ENCODE assay signal across 9 cellular contexts in the genomic region with DNA sequence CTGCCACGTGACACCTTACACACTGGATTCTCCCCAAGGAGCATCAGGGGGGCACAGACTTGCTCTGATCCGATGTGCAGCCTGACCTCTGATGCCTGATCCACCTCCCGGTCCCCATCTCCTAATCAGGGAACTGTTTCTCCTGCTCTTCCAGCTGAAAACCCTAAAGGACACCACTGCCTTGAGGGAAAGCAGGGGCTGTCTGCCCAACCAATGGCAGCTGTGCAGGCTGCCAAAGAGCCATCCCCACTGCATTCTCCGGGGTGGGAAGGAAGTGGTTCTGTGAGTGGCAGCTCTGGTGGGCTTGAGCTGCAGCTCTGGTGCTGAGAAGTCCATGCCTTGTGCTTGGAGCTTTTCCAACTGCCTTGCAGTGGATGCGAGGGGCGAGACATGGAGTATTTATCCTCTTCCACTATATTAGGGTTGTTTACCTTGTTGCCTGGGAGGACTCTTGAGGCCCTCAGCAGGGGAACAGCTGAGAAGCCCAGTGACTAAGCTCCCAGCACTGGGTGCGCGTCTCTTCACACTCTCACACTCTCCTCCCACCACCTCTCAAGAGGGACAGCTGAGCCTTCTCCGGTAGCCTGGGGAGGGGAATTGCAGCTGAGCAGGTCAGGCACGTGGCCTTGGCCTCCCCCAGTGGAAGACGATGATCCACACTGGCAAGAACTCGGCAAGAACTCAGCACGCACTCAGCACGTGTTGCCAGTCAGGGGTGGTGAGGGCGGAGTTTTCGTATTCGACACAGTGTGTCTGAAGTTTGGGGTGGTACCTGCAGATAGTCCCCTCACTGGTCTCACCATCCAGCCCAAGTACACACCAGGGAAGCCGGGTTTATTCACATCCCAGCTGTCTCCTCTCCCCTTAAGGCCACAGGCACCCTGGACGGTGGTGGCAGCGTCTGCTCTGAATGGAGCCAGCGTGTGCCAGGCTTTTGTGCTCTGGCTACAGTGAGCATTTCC. TPM values are rescaled to one million over a fixed set of nuclear protein-coding genes. Genes with fewer than 3 reads are reported as not detected.
DNase-seq lines count a peak whose midpoint lies in the region; ATAC-seq and TF ChIP-seq lines count a peak whose summit lies in the region.
"Had no signal": no experiment of that assay in that cellular context is flagged by ENCODE, and none has a peak within 500 bp of the region (broad histone marks: within the 10 kb centered on the region; RNA-seq: fewer than 3 reads in every experiment).

No MANE protein-coding gene starts in this region.

- H3K4me3 Mint-ChIP-seq in activated CD4-positive, alpha-beta T cell treated with anti-CD3 and anti-CD28 coated beads for 36 hours: no peak overlapping the region

- TF ChIP-seq CTCF in IMR-90 (conservative IDR thresholded peaks at IDR 0.05; ENCODE audit: low read depth, low read length): no peak
- no peak for TF ChIP-seq CTCF in heart right ventricle (IDR thresholded peaks at IDR 0.05)
- TF ChIP-seq CTCF in GM10248 (IDR thresholded peaks at IDR 0.05; ENCODE audit: control extremely low read depth, extremely low read depth, low read depth, missing control alignments): no peak

- 61% methylated on average over 7 of the region's 21 CpGs; no CpG with 5 or more reads in 1 of the 2 experiments for WGBS in IMR-90 (ENCODE audit: extremely low coverage in 2 of 2, insufficient read length in 1 of 2), 2 experiments
- WGBS in heart right ventricle, 2 donors: 33 to 56% methylated on average over 21 of the region's 21 CpGs

- BruUV-seq in IMR-90 (replicated peaks; lab: Mats Ljungman, UMichigan): no TSS peak

- peaks cover 5 to 20% of the 10 kb centered on the region in 2 experiments; a peak in 2 of 4 replicates for H3K79me1 ChIP-seq in IMR-90 (ENCODE audit: low read depth in 1 of 2, low read length in 2 of 2)

- no peak overlapping the region for H3K4me3 ChIP-seq in IMR-90 (ENCODE audit: insufficient read depth, low read depth, low read length)
- H3K4me3 ChIP-seq in SJCRH30: no peak overlapping the region
- no peak overlapping the region for H3K4me3 ChIP-seq in heart right ventricle
- H3K4me3 ChIP-seq in skeletal muscle tissue (ENCODE audit: low read length in 3 of 3): peak overlapping the region in 1 of 3 donors; percentile 64

- H3K27me3 ChIP-seq in IMR-90 (ENCODE audit: control insufficient read depth, insufficient read depth, low read length): no peaks in the 10 kb centered on the region
- no peaks in the 10 kb centered on the region for H3K27me3 ChIP-seq in SJCRH30
- no peaks in the 10 kb centered on the region for H3K27me3 ChIP-seq in heart right ventricle
- no peaks in the 10 kb centered on the region for H3K27me3 ChIP-seq in skeletal muscle tissue (ENCODE audit: control insufficient read depth in 3 of 3, insufficient read depth in 3 of 3, low read length in 3 of 3)

- no peak overlapping the region for H3K27ac Mint-ChIP-seq in activated CD4-positive, alpha-beta T cell treated with anti-CD3 and anti-CD28 coated beads for 36 hours

- intact Hi-C loops in IMR-90 (cut with micrococcal nuclease): no loop called here
- intact Hi-C loops in heart right ventricle (cut with DNase I): no loop called here
- intact Hi-C loops in activated CD4-positive, alpha-beta T cell treated with anti-CD3 and anti-CD28 coated beads for 36 hours (cut with DNase I, micrococcal nuclease): no loop called here

- 0 out of 2 replicates have a peak overlapping the region, but pooled peaks have one; percentile 13 for H4K91ac ChIP-seq in IMR-90 (ENCODE audit: insufficient read depth, low read depth, low read length)

- DNase-seq in IMR-90 (peak; percentile 88), SJCRH30 (peak; percentile 96), heart right ventricle (peak in 1 of 2 donors; percentile 57), GM10248 (ENCODE audit: extremely low spot score) (no peak), DMS 273 (lab: John Stamatoyannopoulos, UW; ENCODE audit: unreplicated experiment) (no peak)
- no peak for DNase-seq in activated CD4-positive, alpha-beta T cell treated with anti-CD3 and anti-CD28 coated beads for 36 hours
- DNase-seq: glutamatergic neuron had no signal

- no peaks in the 10 kb centered on the region for H3K27me3 Mint-ChIP-seq in activated CD4-positive, alpha-beta T cell treated with anti-CD3 and anti-CD28 coated beads for 36 hours

- H3K9ac ChIP-seq in IMR-90 (ENCODE audit: low read depth, low read length) (no peak overlapping the region), skeletal muscle tissue (ENCODE audit: low read depth in 1 of 3, low read length in 3 of 3) (peak overlapping the region in 2 of 3 donors; percentile 79 to 80)

- H2AFZ ChIP-seq in IMR-90 (replicated peaks; ENCODE audit: low read length, poor library complexity): no peak overlapping the region

- H3K36me3 ChIP-seq in IMR-90 (ENCODE audit: control insufficient read depth, insufficient read depth, low read length) (peaks cover 55% of the 10 kb centered on the region), SJCRH30 (peaks cover 5% of the 10 kb centered on the region; the same call in 1 of the 2 replicates), heart right ventricle (peaks cover 0 to 90% (median 43%) of the 10 kb centered on the region in 9 donors), skeletal muscle tissue (ENCODE audit: control insufficient read depth in 3 of 3, insufficient read depth in 3 of 3, low read length in 3 of 3) (peaks cover 16 to 36% (median 31%) of the 10 kb centered on the region in 3 donors)

- H3K23ac ChIP-seq in IMR-90 (ENCODE audit: low read depth, low read length): peak overlapping the region; percentile 17; the same call in 1 of the 2 replicates

- no peak overlapping the region for H2BK20ac ChIP-seq in IMR-90 (ENCODE audit: low read depth, low read length)

- H4K8ac ChIP-seq in IMR-90 (ENCODE audit: low read depth in 2 of 2, low read length in 2 of 2): peak overlapping the region in 1 of 2 experiments; percentile 27; a peak in 1 of 4 replicates

- peak overlapping the region; percentile 41; the same call in 1 of the 2 replicates for H2AK5ac ChIP-seq in IMR-90 (ENCODE audit: low read depth, low read length)

- H3K4ac ChIP-seq in IMR-90 (ENCODE audit: low read depth, low read length): peak overlapping the region; percentile 17

- peaks cover 18% of the 10 kb centered on the region for H3K4me1 ChIP-seq in IMR-90 (ENCODE audit: control insufficient read depth, insufficient read depth, low read length)
- H3K4me1 ChIP-seq in SJCRH30: peaks cover 19% of the 10 kb centered on the region
- peaks cover 23 to 70% (median 50%) of the 10 kb centered on the region in 9 donors for H3K4me1 ChIP-seq in heart right ventricle
- peaks cover 48 to 57% (median 51%) of the 10 kb centered on the region in 3 donors for H3K4me1 ChIP-seq in skeletal muscle tissue (ENCODE audit: control insufficient read depth in 3 of 3, insufficient read depth in 3 of 3, low read length in 3 of 3)

- in situ Hi-C loops in IMR-90 (cut with MboI; ENCODE audit: low sequenced_read_pairs): no loop called here

- H2AK9ac ChIP-seq in IMR-90 (replicated peaks; ENCODE audit: low read depth, low read length, poor library complexity): peak overlapping the region; percentile 1

- TF ChIP-seq RAD21 in IMR-90 (IDR thresholded peaks at IDR 0.05; ENCODE audit: low read length): no peak

- no peak overlapping the region for H3K4me2 ChIP-seq in IMR-90 (ENCODE audit: low read depth, low read length)

- no peak overlapping the region for H2BK120ac ChIP-seq in IMR-90 (ENCODE audit: low read depth, low read length)

- H3K14ac ChIP-seq in IMR-90 (replicated peaks; ENCODE audit: low read depth, low read length): peak overlapping the region; percentile 21; the same call in 1 of the 2 replicates

- no peaks in the 10 kb centered on the region for H3K9me3 Mint-ChIP-seq in activated CD4-positive, alpha-beta T cell treated with anti-CD3 and anti-CD28 coated beads for 36 hours (ENCODE audit: low read depth)

- POLR2A ChIA-PET in IMR-90 (lab: Charles Lee; ENCODE audit: unreplicated experiment): no interaction called here
- POLR2A ChIA-PET in activated CD4-positive, alpha-beta T cell treated with anti-CD3 and anti-CD28 coated beads for 36 hours (lab: Charles Lee): interaction anchor here (1.2 kb wide), 1 partner anchor 101 kb away, joined by 3 read pairs; no protein-coding TSS in a partner anchor
- POLR2A ChIA-PET in GM10248 (lab: Yijun Ruan, JAX): no interaction called here

- CTCF ChIA-PET in IMR-90 (lab: Yijun Ruan, JAX) (interaction anchor here (1.0 to 2.1 kb wide), 2 partner anchors 11 to 36 kb away, joined by 3 to 5 read pairs; no protein-coding TSS in a partner anchor), GM10248 (lab: Yijun Ruan, JAX) (interaction anchor here (1.2 to 28.2 kb wide), 5 partner anchors 26 to 107 kb away, joined by 3 to 497 read pairs (median 5); no protein-coding TSS in a partner anchor)
- CTCF ChIA-PET in activated CD4-positive, alpha-beta T cell treated with anti-CD3 and anti-CD28 coated beads for 36 hours (lab: Charles Lee): interaction anchor here (0.6 to 2.7 kb wide), 8 partner anchors 29 to 118 kb away, joined by 3 to 13 read pairs (median 4); a partner anchor contains a TSS

- no peak overlapping the region for H4K5ac ChIP-seq in IMR-90 (ENCODE audit: low read depth, low read length)

- H2BK5ac ChIP-seq in IMR-90 (ENCODE audit: low read depth, low read length, poor library complexity, severe bottlenecking): peak overlapping the region; percentile 20

- H3K27ac ChIP-seq in IMR-90 (ENCODE audit: insufficient read depth, low read length) (peak overlapping the region; percentile 36; the same call in 1 of the 2 replicates), SJCRH30 (peak overlapping the region; percentile 49), heart right ventricle (peak overlapping the region; percentile 22 to 87 (median 78)), skeletal muscle tissue (ENCODE audit: low read depth, low read length) (peak overlapping the region; percentile 95)

- TF ChIP-seq POLR2A in IMR-90 (IDR thresholded peaks at IDR 0.05; ENCODE audit: low read depth, low read length): no peak

- no peaks in the 10 kb centered on the region for H3K9me3 ChIP-seq in IMR-90 (ENCODE audit: control insufficient read depth, insufficient read depth, low read length)
- H3K9me3 ChIP-seq in SJCRH30 (replicated peaks): no peaks in the 10 kb centered on the region
- no peaks in the 10 kb centered on the region for H3K9me3 ChIP-seq in heart right ventricle
- no peaks in the 10 kb centered on the region for H3K9me3 ChIP-seq in skeletal muscle tissue (ENCODE audit: control insufficient read depth in 3 of 3, low read length in 3 of 3)

- H4K20me1 ChIP-seq in IMR-90 (ENCODE audit: insufficient read depth, low read length): peaks cover 9% of the 10 kb centered on the region; the same call in 1 of the 2 replicates

- no peak overlapping the region for H2BK15ac ChIP-seq in IMR-90 (ENCODE audit: low read depth, low read length)

- H3K4me1 Mint-ChIP-seq in activated CD4-positive, alpha-beta T cell treated with anti-CD3 and anti-CD28 coated beads for 36 hours: peaks cover 10% of the 10 kb centered on the region

- H3K9me1 ChIP-seq in IMR-90 (ENCODE audit: insufficient read depth, low read length): peaks cover 8% of the 10 kb centered on the region; the same call in 1 of the 2 replicates

- no peak overlapping the region for H3K56ac ChIP-seq in IMR-90 (ENCODE audit: extremely low read depth, insufficient read depth, low read length)

- dilution Hi-C loops in IMR-90 (cut with HindIII; ENCODE audit: low sequenced_read_pairs, unreplicated experiment): no loop called here

- ATAC-seq in IMR-90 (ENCODE audit: low read depth) (peak; percentile 92), heart right ventricle (peak; percentile 11 to 87 (median 54)), GM19351 (IDR thresholded peaks at IDR 0.05; ENCODE audit: unreplicated experiment) (no peak)
- no peak for ATAC-seq in activated CD4-positive, alpha-beta T cell treated with anti-CD3 and anti-CD28 coated beads for 36 hours

- peaks cover 70% of the 10 kb centered on the region for H3K36me3 Mint-ChIP-seq in activated CD4-positive, alpha-beta T cell treated with anti-CD3 and anti-CD28 coated beads for 36 hours (ENCODE audit: low read depth)

- no peak overlapping the region for H3K18ac ChIP-seq in IMR-90 (ENCODE audit: low read depth, low read length)

RNA-seq across cellular contexts. Expression of a gene that starts 21.1 kb away (rescaled TPM):
- total RNA-seq in IMR-90 (2012; rRNA removed) (under 0.01 and 0.18 TPM in 2 replicates), heart right ventricle (under 1 TPM in 2 of 10 donors, not detected in 8; 0.13 to 0.16 TPM), skeletal muscle tissue (not detected)
- polyA plus RNA-seq in IMR-90 (2012; rRNA removed) (not detected in 2 replicates), heart right ventricle (not detected)
- polyA plus RNA-seq in IMR-90 (2012; cell fraction: cytosol; rRNA removed): not detected in 2 replicates
- polyA plus RNA-seq in IMR-90 (2012; cell fraction: nucleus; rRNA removed; ENCODE audit: low replicate concordance): 0.09 TPM in 1 of 2 replicates, not detected in the other
- 0.08 TPM in 1 of 2 replicates, not detected in the other for total RNA-seq in SJCRH30 (2014; rRNA removed; shearing (Covaris generic))
- total RNA-seq in activated CD4-positive, alpha-beta T cell treated with anti-CD3 and anti-CD28 coated beads for 36 hours: under 1 TPM; 0.21 to 0.25 TPM

RNA-seq across cellular contexts. Expression of a gene that starts 33.9 kb away (rescaled TPM):
- total RNA-seq in IMR-90 (2012; rRNA removed) (3.6 and 4.1 TPM in 2 replicates), heart right ventricle (10 to 100 TPM in 9 of 10 donors, 1 to 10 TPM in 1; 6.7 to 24.1 (median 12.6) TPM), skeletal muscle tissue (1.6 TPM)
- polyA plus RNA-seq in IMR-90 (2012; rRNA removed) (19.9 and 21.7 TPM in 2 replicates), heart right ventricle (10 to 100 TPM in 1 of 2 donors, 1 to 10 TPM in 1; 7.9 to 15.9 TPM)
- 11.1 and 15.2 TPM in 2 replicates for polyA plus RNA-seq in IMR-90 (2012; cell fraction: cytosol; rRNA removed)
- 52.0 and 95.3 TPM in 2 replicates for polyA plus RNA-seq in IMR-90 (2012; cell fraction: nucleus; rRNA removed; ENCODE audit: low replicate concordance)
- 3.9 and 4.7 TPM in 2 replicates for total RNA-seq in SJCRH30 (2014; rRNA removed; shearing (Covaris generic))
- 10 to 100 TPM; 50.3 to 52.5 TPM for total RNA-seq in activated CD4-positive, alpha-beta T cell treated with anti-CD3 and anti-CD28 coated beads for 36 hours

Comparison
In these comparisons a context has a peak if more than half of its experiments do, and no peak if none do; other contexts are left out.
1. ATAC-seq: peak in IMR-90 (single experiment) and heart right ventricle (8 of 8); none in activated CD4-positive, alpha-beta T cell treated with anti-CD3 and anti-CD28 coated beads for 36 hours (single experiment) and GM19351 (single experiment).
2. DNase-seq: peak in IMR-90 (single experiment) and SJCRH30 (2 of 2); none in activated CD4-positive, alpha-beta T cell treated with anti-CD3 and anti-CD28 coated beads for 36 hours (single experiment), GM10248 (single experiment) and DMS 273 (single experiment).
3. H3K27ac ChIP-seq: peak in every context shown above with its lines; median percentile 95 in skeletal muscle tissue; 78 in heart right ventricle; 49 in SJCRH30; 36 in IMR-90.